In the genomic region with DNA sequence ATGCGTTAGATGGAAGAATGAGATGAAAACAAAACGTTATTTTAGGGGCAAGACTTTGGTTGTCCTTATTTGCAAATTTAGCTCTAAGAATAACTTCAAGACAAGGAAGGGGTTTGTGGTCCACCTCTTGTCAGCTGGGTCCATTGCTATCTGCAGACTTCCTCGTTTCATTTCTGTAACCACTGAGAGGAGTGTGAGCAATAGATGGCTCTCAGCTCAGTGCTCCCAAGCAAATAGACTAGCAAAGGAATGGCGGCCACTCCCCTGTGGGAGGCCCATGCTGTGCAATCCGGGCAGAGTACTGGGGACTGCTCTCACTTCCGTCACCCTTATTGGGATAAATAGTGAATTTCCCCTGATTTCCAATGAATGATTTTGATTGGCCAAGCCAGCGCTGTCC, we compare ENCODE assay signal across 10 cellular contexts.
DNase-seq lines count a peak whose midpoint lies in the region; ATAC-seq lines count a peak whose summit lies in the region.
"Had no signal": no experiment of that assay in that cellular context is flagged by ENCODE, and none has a peak within 500 bp of the region (broad histone marks: within the 10 kb centered on the region; RNA-seq: fewer than 3 reads in every experiment).

No MANE protein-coding gene starts in this region.

- no peak overlapping the region for H3K4me3 Mint-ChIP-seq in activated T-helper 17 cell treated with anti-CD3 and anti-CD28 coated beads, Interleukin-2, amount 50 U/mL, for 72 hours
- H3K4me3 Mint-ChIP-seq: naive thymus-derived CD4-positive, alpha-beta T cell had no signal

- intact Hi-C loops in sciatic nerve (cut with DNase I) = no loop called here
- intact Hi-C loops in Right ventricle myocardium superior (cut with DNase I) = no loop called here

- peaks cover 22% of the 10 kb centered on the region for H3K4me1 Mint-ChIP-seq in activated T-helper 17 cell treated with anti-CD3 and anti-CD28 coated beads, Interleukin-2, amount 50 U/mL, for 72 hours

- H3K9me3 Mint-ChIP-seq in activated T-helper 17 cell treated with anti-CD3 and anti-CD28 coated beads, Interleukin-2, amount 50 U/mL, for 72 hours = no peaks in the 10 kb centered on the region
- H3K9me3 Mint-ChIP-seq: central memory CD8-positive, alpha-beta T cell; naive thymus-derived CD4-positive, alpha-beta T cell had no signal

- DNase-seq in COLO829 (ENCODE audit: low spot score) (no peak), H4 (ENCODE audit: low spot score) (no peak), sciatic nerve (ENCODE audit: low spot score) (no peak), Right ventricle myocardium superior (no peak)
- DNase-seq: naive thymus-derived CD4-positive, alpha-beta T cell had no signal

- no peaks in the 10 kb centered on the region for H3K36me3 Mint-ChIP-seq in activated T-helper 17 cell treated with anti-CD3 and anti-CD28 coated beads, Interleukin-2, amount 50 U/mL, for 72 hours (ENCODE audit: low read depth)

- no peak overlapping the region for H3K27ac Mint-ChIP-seq in activated T-helper 17 cell treated with anti-CD3 and anti-CD28 coated beads, Interleukin-2, amount 50 U/mL, for 72 hours
- H3K27ac Mint-ChIP-seq: naive thymus-derived CD4-positive, alpha-beta T cell had no signal

- H3K27me3 Mint-ChIP-seq in activated T-helper 17 cell treated with anti-CD3 and anti-CD28 coated beads, Interleukin-2, amount 50 U/mL, for 72 hours = peaks cover 4% of the 10 kb centered on the region
- H3K27me3 Mint-ChIP-seq: central memory CD8-positive, alpha-beta T cell had no signal

- ATAC-seq in GM18519 (IDR thresholded peaks at IDR 0.05; ENCODE audit: low FRiP score, unreplicated experiment) (peak; percentile 41), GM21526 (IDR thresholded peaks at IDR 0.05; ENCODE audit: low FRiP score, unreplicated experiment) (peak; percentile 46), HG03280 (IDR thresholded peaks at IDR 0.05; ENCODE audit: unreplicated experiment) (peak; percentile 42), sciatic nerve (no peak), Right ventricle myocardium superior (ENCODE audit: poor library complexity) (no peak)
- ATAC-seq in activated T-helper 17 cell treated with anti-CD3 and anti-CD28 coated beads, Interleukin-2, amount 50 U/mL, for 72 hours (replicated peaks) = peak; percentile 69
- ATAC-seq: naive thymus-derived CD4-positive, alpha-beta T cell had no signal

Comparison
In these comparisons a context has a peak if more than half of its experiments do, and no peak if none do; other contexts are left out.
1. ATAC-seq: peak in GM18519 (single experiment), GM21526 (single experiment), HG03280 (single experiment) and activated T-helper 17 cell treated with anti-CD3 and anti-CD28 coated beads, Interleukin-2, amount 50 U/mL, for 72 hours (single experiment); none in sciatic nerve (single experiment) and Right ventricle myocardium superior (single experiment).